23 cellular contexts compared by ENCODE assay signal in genomic region chr12:130083002-130083401, GRCh38.
DNase-seq lines count a peak whose midpoint lies in the region; ATAC-seq, FAIRE-seq and TF ChIP-seq lines count a peak whose summit lies in the region.
"Had no signal": no experiment of that assay in that cellular context is flagged by ENCODE, and none has a peak within 500 bp of the region (broad histone marks: within the 10 kb centered on the region; RNA-seq: fewer than 3 reads in every experiment).

No MANE protein-coding gene starts in this region.

- H3K4me1 Mint-ChIP-seq in CD14-positive monocyte, result no peaks in the 10 kb centered on the region
- H3K4me1 Mint-ChIP-seq: B cell had no signal

- no peaks in the 10 kb centered on the region for H3K36me3 Mint-ChIP-seq in CD14-positive monocyte

- TF ChIP-seq POLR2A in upper lobe of left lung (IDR thresholded peaks at IDR 0.05), result no peak

- intact Hi-C loops in CD14-positive monocyte (cut with micrococcal nuclease), result no loop called here

- peak overlapping the region; percentile 76 for H3K4me2 ChIP-seq in keratinocyte (ENCODE audit: control insufficient read depth, extremely low read depth, insufficient read depth, low read depth, low read length)
- H3K4me2 ChIP-seq: A549 had no signal

- no peak for TF ChIP-seq CTCF in epithelial cell of esophagus (IDR thresholded peaks at IDR 0.05; ENCODE audit: insufficient read depth, low read depth, low read length, missing control alignments)
- TF ChIP-seq CTCF in keratinocyte (optimal IDR thresholded peaks at IDR 0.05 in 1 of 3, IDR thresholded peaks at IDR 0.05 in 1 of 3, conservative IDR thresholded peaks at IDR 0.05 in 1 of 3; ENCODE audit: extremely low read depth in 1 of 3, insufficient read depth in 2 of 3, low read length in 3 of 3), result no peak
- no peak for TF ChIP-seq CTCF in upper lobe of left lung (IDR thresholded peaks at IDR 0.05)
- no peak for TF ChIP-seq CTCF in CD14-positive monocyte (IDR thresholded peaks at IDR 0.05)

- peaks cover 30% of the 10 kb centered on the region for H3K4me1 ChIP-seq in keratinocyte (ENCODE audit: control insufficient read depth, extremely low read depth, insufficient read depth, low read length)
- H3K4me1 ChIP-seq in upper lobe of left lung, result peaks cover 12 to 29% (median 20%) of the 10 kb centered on the region in 4 donors
- H3K4me1 ChIP-seq: A549 had no signal

- peak overlapping the region; percentile 49 for H3K9ac ChIP-seq in keratinocyte (ENCODE audit: control insufficient read depth, extremely low read depth, insufficient read depth, low read length)

- no peak for ATAC-seq in upper lobe of left lung (ENCODE audit: low FRiP score in 2 of 2)
- ATAC-seq in GM21381 (IDR thresholded peaks at IDR 0.05; ENCODE audit: unreplicated experiment), result no peak
- ATAC-seq: A549 had no signal

- H3K27me3 ChIP-seq in keratinocyte (ENCODE audit: control insufficient read depth, extremely low read depth, insufficient read depth, low read length) (no peaks in the 10 kb centered on the region), upper lobe of left lung (no peaks in the 10 kb centered on the region)

- FAIRE-seq in keratinocyte (lab: Jason Lieb, UNC), result peak; percentile 95
- FAIRE-seq: A549, H1, HTR-8/SVneo, RCC 7860 had no signal

- H3K9me3 ChIP-seq in keratinocyte (ENCODE audit: control insufficient read depth, low read depth, low read length) (no peaks in the 10 kb centered on the region), upper lobe of left lung (no peaks in the 10 kb centered on the region)

- H3K9me3 Mint-ChIP-seq in CD14-positive monocyte, result peaks cover 1 to 17% (median 5%) of the 10 kb centered on the region in 7 donors

- H3K27me3 Mint-ChIP-seq in CD14-positive monocyte (ENCODE audit: low read depth in 3 of 3), result peaks cover 9 to 18% (median 12%) of the 10 kb centered on the region in 3 donors
- H3K27me3 Mint-ChIP-seq: CD4-positive, alpha-beta T cell had no signal

- no peak for TF ChIP-seq EP300 in upper lobe of left lung (IDR thresholded peaks at IDR 0.05)

- peak overlapping the region; percentile 39 for H2AFZ ChIP-seq in keratinocyte (ENCODE audit: control insufficient read depth, low read length)

- DNase-seq in Daoy (ENCODE audit: low read depth) (peak; percentile 49), epithelial cell of esophagus (ENCODE audit: low read depth) (peak; percentile 62), keratinocyte (ENCODE audit: low read depth, low spot score) (peak; percentile 69), upper lobe of left lung (no peak), hepatic stellate cell (ENCODE audit: low spot score) (no peak), CD14-positive monocyte (ENCODE audit: low spot score) (no peak)
- DNase-seq: Calu3; CD4-positive, alpha-beta T cell; GDM1; KG1; NCI-H1105 treated with DMSO at 0.1 percent for 48 hours; NCI-H1694; NCI-H2081; NCI-H2171 treated with DMSO at 0.1 percent for 48 hours; NCI-H526; OCI-M1; Right ventricle myocardium superior had no signal

- H3K27ac Mint-ChIP-seq in CD14-positive monocyte, result no peak overlapping the region
- H3K27ac Mint-ChIP-seq: B cell; CD4-positive, alpha-beta T cell had no signal

- dilution Hi-C loops in keratinocyte (cut with MboI; ENCODE audit: extremely low pct_ligation_motif_present, low sequenced_read_pairs), result no loop called here

- H3K4me3 Mint-ChIP-seq in CD14-positive monocyte, result no peak overlapping the region
- H3K4me3 Mint-ChIP-seq: B cell; CD4-positive, alpha-beta T cell had no signal

- H3K4me3 ChIP-seq in epithelial cell of esophagus (ENCODE audit: low read length) (no peak overlapping the region), keratinocyte (ENCODE audit: control insufficient read depth in 2 of 3, extremely low read depth in 1 of 3, insufficient read depth in 2 of 3, low read depth in 1 of 3, low read length in 3 of 3) (no peak overlapping the region), upper lobe of left lung (no peak overlapping the region)
- H3K4me3 ChIP-seq: A549 had no signal

- H3K79me2 ChIP-seq in keratinocyte (ENCODE audit: control insufficient read depth, insufficient read depth, low read length), result no peaks in the 10 kb centered on the region

- peak overlapping the region; percentile 65 for H3K27ac ChIP-seq in keratinocyte (ENCODE audit: control insufficient read depth, insufficient read depth, low read length)
- peak overlapping the region; percentile 27 to 83 (median 60) for H3K27ac ChIP-seq in upper lobe of left lung
- H3K27ac ChIP-seq: A549 had no signal

- no peaks in the 10 kb centered on the region for H4K20me1 ChIP-seq in keratinocyte (ENCODE audit: control insufficient read depth, extremely low read depth, insufficient read depth, low read length)

- no peaks in the 10 kb centered on the region for H3K36me3 ChIP-seq in keratinocyte (ENCODE audit: control insufficient read depth in 2 of 2, extremely low read depth in 1 of 2, insufficient read depth in 2 of 2, low read length in 2 of 2)
- no peaks in the 10 kb centered on the region for H3K36me3 ChIP-seq in upper lobe of left lung

- H3K9me1 ChIP-seq in keratinocyte (ENCODE audit: control insufficient read depth, extremely low read depth, insufficient read depth, low read length), result no peaks in the 10 kb centered on the region

- 52 to 62% methylated on average over 6 of the region's 6 CpGs for WGBS in upper lobe of left lung, 2 donors

Comparison
In these comparisons a context has a peak if more than half of its experiments do, and no peak if none do; other contexts are left out.
1. DNase-seq: peak in Daoy (single experiment), epithelial cell of esophagus (single experiment) and keratinocyte (single experiment); none in upper lobe of left lung (0 of 2), hepatic stellate cell (single experiment) and CD14-positive monocyte (single experiment).